Comparison of ENCODE assay signal across 3 cellular contexts in genomic region chr1:6208723-6209660, GRCh38.
A peak's percentile ranks its signal among the peaks of the same experiment; 100 is the strongest.
TF ChIP-seq lines count a peak whose summit lies in the region.

No MANE protein-coding gene starts in this region.

TF ChIP-seq in liver, 16 proteins besides CTCF, POLR2A, EP300 and RAD21:
- no peak for TF ChIP-seq NR2F2 (IDR thresholded peaks at IDR 0.05)
- TF ChIP-seq ATF3 (IDR thresholded peaks at IDR 0.05) = no peak
- TF ChIP-seq YY1 (IDR thresholded peaks at IDR 0.05) = no peak
- no peak for TF ChIP-seq TAF1 (conservative IDR thresholded peaks at IDR 0.05)
- TF ChIP-seq, protein P1, sequence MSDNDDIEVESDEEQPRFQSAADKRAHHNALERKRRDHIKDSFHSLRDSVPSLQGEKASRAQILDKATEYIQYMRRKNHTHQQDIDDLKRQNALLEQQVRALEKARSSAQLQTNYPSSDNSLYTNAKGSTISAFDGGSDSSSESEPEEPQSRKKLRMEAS (IDR thresholded peaks at IDR 0.05) = no peak
- TF ChIP-seq RXRA (IDR thresholded peaks at IDR 0.05) = no peak
- no peak for TF ChIP-seq ZBTB33 (IDR thresholded peaks at IDR 0.05)
- no peak for TF ChIP-seq SP1 (IDR thresholded peaks at IDR 0.05)
- no peak for TF ChIP-seq FOXA2 (IDR thresholded peaks at IDR 0.05)
- TF ChIP-seq GABPA (IDR thresholded peaks at IDR 0.05 in 1 of 2, conservative IDR thresholded peaks at IDR 0.05 in 1 of 2) = no peak
- TF ChIP-seq EGR1 (IDR thresholded peaks at IDR 0.05; ENCODE audit: low read depth in 2 of 2) = no peak
- no peak for TF ChIP-seq JUND (IDR thresholded peaks at IDR 0.05)

TF ChIP-seq in HepG2, 621 proteins besides CTCF, POLR2A, EP300 and RAD21:
- TF ChIP-seq, protein P2, sequence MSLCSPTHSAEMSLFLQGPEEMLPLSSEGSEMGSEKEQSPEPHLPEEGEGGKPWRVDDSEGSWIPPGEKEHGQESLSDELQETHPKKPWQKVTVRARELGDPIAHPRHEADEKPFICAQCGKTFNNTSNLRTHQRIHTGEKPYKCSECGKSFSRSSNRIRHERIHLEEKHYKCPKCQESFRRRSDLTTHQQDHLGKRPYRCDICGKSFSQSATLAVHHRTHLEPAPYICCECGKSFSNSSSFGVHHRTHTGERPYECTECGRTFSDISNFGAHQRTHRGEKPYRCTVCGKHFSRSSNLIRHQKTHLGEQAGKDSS (CRISPR knock-in tag; IDR thresholded peaks at IDR 0.05; ENCODE audit: borderline replicate concordance, low read depth) = no peak
- TF ChIP-seq MAF1 (CRISPR knock-in tag; IDR thresholded peaks at IDR 0.05; ENCODE audit: borderline replicate concordance) (no peak), MIER3 (CRISPR knock-in tag; IDR thresholded peaks at IDR 0.05; ENCODE audit: borderline replicate concordance) (no peak), THAP9 (CRISPR knock-in tag; IDR thresholded peaks at IDR 0.05; ENCODE audit: borderline replicate concordance) (no peak), ZNF44 (CRISPR knock-in tag; IDR thresholded peaks at IDR 0.05) (no peak), YEATS4 (CRISPR knock-in tag; IDR thresholded peaks at IDR 0.05; ENCODE audit: borderline replicate concordance) (no peak), MEIS1 (CRISPR knock-in tag; IDR thresholded peaks at IDR 0.05; ENCODE audit: borderline replicate concordance) (no peak), ZGPAT (CRISPR knock-in tag; IDR thresholded peaks at IDR 0.05) (no peak)
- TF ChIP-seq, protein P3, sequence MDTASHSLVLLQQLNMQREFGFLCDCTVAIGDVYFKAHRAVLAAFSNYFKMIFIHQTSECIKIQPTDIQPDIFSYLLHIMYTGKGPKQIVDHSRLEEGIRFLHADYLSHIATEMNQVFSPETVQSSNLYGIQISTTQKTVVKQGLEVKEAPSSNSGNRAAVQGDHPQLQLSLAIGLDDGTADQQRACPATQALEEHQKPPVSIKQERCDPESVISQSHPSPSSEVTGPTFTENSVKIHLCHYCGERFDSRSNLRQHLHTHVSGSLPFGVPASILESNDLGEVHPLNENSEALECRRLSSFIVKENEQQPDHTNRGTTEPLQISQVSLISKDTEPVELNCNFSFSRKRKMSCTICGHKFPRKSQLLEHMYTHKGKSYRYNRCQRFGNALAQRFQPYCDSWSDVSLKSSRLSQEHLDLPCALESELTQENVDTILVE (CRISPR knock-in tag; IDR thresholded peaks at IDR 0.05) = no peak

TF ChIP-seq in endothelial cell of umbilical vein, 7 proteins besides CTCF, POLR2A, EP300 and RAD21:
- TF ChIP-seq, protein P1 (IDR thresholded peaks at IDR 0.05; ENCODE audit: insufficient read depth, insufficient read length) = peak; percentile 75
- TF ChIP-seq EZH2 (IDR thresholded peaks at IDR 0.05; ENCODE audit: borderline replicate concordance, low read depth, low read length, severe bottlenecking) = no peak
- TF ChIP-seq POLR2AphosphoS5 (IDR thresholded peaks at IDR 0.05; ENCODE audit: insufficient read depth, low read depth, low read length) = no peak
TF ChIP-seq in endothelial cell of umbilical vein: peak in this region for 1.
